In genomic region chr17:13597723-13598347, GRCh38 we compare ENCODE assay signal across 8 cellular contexts. TPM values are rescaled to one million over a fixed set of nuclear protein-coding genes. Genes with fewer than 3 reads are reported as not detected.
DNase-seq lines count a peak whose midpoint lies in the region; ATAC-seq, FAIRE-seq and TF ChIP-seq lines count a peak whose summit lies in the region.

No MANE protein-coding gene starts in this region.

- TF ChIP-seq POLR2A in K562 (conservative IDR thresholded peaks at IDR 0.05): no peak

- peaks cover 9% of the 10 kb centered on the region; the same call in 1 of the 3 replicates for H3K36me3 ChIP-seq in K562 (ENCODE audit: control insufficient read depth, insufficient read depth, low read length)

- no peak for TF ChIP-seq EP300 in K562 (IDR thresholded peaks at IDR 0.05; ENCODE audit: low read length)

- no peaks in the 10 kb centered on the region for H3K9me3 ChIP-seq in K562 (replicated peaks; ENCODE audit: control insufficient read depth, insufficient read depth, low read depth, low read length)

- in situ Hi-C loops in K562 (cut with MboI): no loop called here

- peak; percentile 69 to 70 for TF ChIP-seq RAD21 in K562 (CRISPR knock-in tag; conservative IDR thresholded peaks at IDR 0.05 in 1 of 2, IDR thresholded peaks at IDR 0.05 in 1 of 2)

- H3K4me1 Mint-ChIP-seq in stimulated activated effector memory CD8-positive, alpha-beta T cell treated with anti-CD3 and anti-CD28 coated beads, Interleukin-12 subunit alpha, Interleukin-12 subunit beta, amount 100 ng/mL, for 72 hours: peaks cover 15% of the 10 kb centered on the region

- H3K79me2 ChIP-seq in K562 (ENCODE audit: control insufficient read depth, insufficient read depth, low read length): peaks cover 86% of the 10 kb centered on the region

- H3K27ac Mint-ChIP-seq in stimulated activated effector memory CD8-positive, alpha-beta T cell treated with anti-CD3 and anti-CD28 coated beads, Interleukin-12 subunit alpha, Interleukin-12 subunit beta, amount 100 ng/mL, for 72 hours: no peak overlapping the region

- no peaks in the 10 kb centered on the region for H3K9me1 ChIP-seq in K562 (ENCODE audit: control insufficient read depth, insufficient read depth, low read length)

- BruUV-seq in K562 (replicated peaks; lab: Mats Ljungman, UMichigan): no TSS peak

- H3K4me1 ChIP-seq in K562 (replicated peaks in 1 of 2; ENCODE audit: control insufficient read depth in 2 of 2, insufficient read depth in 2 of 2, low read length in 2 of 2): peaks cover 22 to 31% of the 10 kb centered on the region in 2 experiments; a peak in 4 of 5 replicates

- FAIRE-seq in A204.1 (lab: Jason Lieb, UNC) (peak; percentile 66), K562 (lab: Jason Lieb, UNC) (peak; percentile 73), urothelium cell line (lab: Jason Lieb, UNC) (no peak)

- no peaks in the 10 kb centered on the region for H3K27me3 ChIP-seq in K562 (ENCODE audit: control insufficient read depth in 2 of 2, insufficient read depth in 2 of 2, low read length in 2 of 2)

- H3K4me2 ChIP-seq in K562 (ENCODE audit: insufficient read depth, low read length): peak overlapping the region; percentile 32; the same call in 1 of the 2 replicates

- H2AFZ ChIP-seq in K562 (ENCODE audit: low read depth, low read length): no peak overlapping the region

- ATAC-seq in K562 (peak; percentile 24), GM19395 (IDR thresholded peaks at IDR 0.05; ENCODE audit: unreplicated experiment) (no peak)
- no peak for ATAC-seq in stimulated activated effector memory CD8-positive, alpha-beta T cell treated with anti-CD3 and anti-CD28 coated beads, Interleukin-12 subunit alpha, Interleukin-12 subunit beta, amount 100 ng/mL, for 72 hours

- WGBS in K562 (ENCODE audit: insufficient coverage, low coverage, missing lambda C conversion rate): 0% methylated on average over 3 of the region's 3 CpGs

- POLR2A ChIA-PET in K562 (lab: Yijun Ruan, JAX): interaction anchor here (0.5 to 1.2 kb wide), 3 partner anchors 51 to 579 kb away, joined by 3 read pairs; partner anchors contain the start of gene ELAC2

- intact Hi-C loops in K562 (cut with micrococcal nuclease): loop anchor here (5.0 kb wide), 2 partner anchors 86 to 709 kb away; no protein-coding TSS in a partner anchor

- 0 out of 2 replicates have a peak overlapping the region, but pooled peaks have one; percentile 9 for H3K4me3 ChIP-seq in K562

- peaks cover 6% of the 10 kb centered on the region for H3K36me3 Mint-ChIP-seq in stimulated activated effector memory CD8-positive, alpha-beta T cell treated with anti-CD3 and anti-CD28 coated beads, Interleukin-12 subunit alpha, Interleukin-12 subunit beta, amount 100 ng/mL, for 72 hours

- no peak overlapping the region for H3K4me3 Mint-ChIP-seq in stimulated activated effector memory CD8-positive, alpha-beta T cell treated with anti-CD3 and anti-CD28 coated beads, Interleukin-12 subunit alpha, Interleukin-12 subunit beta, amount 100 ng/mL, for 72 hours

- CTCF ChIA-PET in K562 (lab: Yijun Ruan, JAX; ENCODE audit: low intra/inter-chr PET ratio): no interaction called here

- H3K27ac ChIP-seq in K562 (ENCODE audit: extremely low read depth, low read depth, low read length): peak overlapping the region; percentile 48; the same call in 1 of the 3 replicates

- H4K20me1 ChIP-seq in K562 (replicated peaks; ENCODE audit: control insufficient read depth, insufficient read depth, low read length): no peaks in the 10 kb centered on the region

- H3K9me3 Mint-ChIP-seq in stimulated activated effector memory CD8-positive, alpha-beta T cell treated with anti-CD3 and anti-CD28 coated beads, Interleukin-12 subunit alpha, Interleukin-12 subunit beta, amount 100 ng/mL, for 72 hours: no peaks in the 10 kb centered on the region

- H3K9ac ChIP-seq in K562 (ENCODE audit: insufficient read depth in 1 of 2, low read depth in 2 of 2, low read length in 2 of 2): peak overlapping the region in 1 of 2 experiments; percentile 75; a peak in 2 of 4 replicates

- TF ChIP-seq CTCF in K562 (IDR thresholded peaks at IDR 0.05 in 2 of 3, conservative IDR thresholded peaks at IDR 0.05 in 1 of 3; ENCODE audit: insufficient read depth in 2 of 3, low read depth in 1 of 3, low read length in 3 of 3): peak; percentile 29 to 60 (median 46); a peak in 4 of 6 replicates

- DNase-seq in ELF-1 (ENCODE audit: low read depth, low spot score) (peak; percentile 35), OCI-M1 (lab: John Stamatoyannopoulos, UW) (peak; percentile 94), K562 (ENCODE audit: extremely low read depth in 1 of 4, low spot score in 3 of 4) (peak in 2 of 4 experiments; percentile 25 to 61), left kidney (ENCODE audit: low read depth, low spot score) (peak; percentile 86), urothelium cell line (ENCODE audit: low spot score) (peak; percentile 18)
- DNase-seq in stimulated activated effector memory CD8-positive, alpha-beta T cell treated with anti-CD3 and anti-CD28 coated beads, Interleukin-12 subunit alpha, Interleukin-12 subunit beta, amount 100 ng/mL, for 72 hours (ENCODE audit: low spot score in 2 of 2): no peak

TF ChIP-seq in K562, 482 proteins besides CTCF, POLR2A, EP300 and RAD21:
- TF ChIP-seq DEAF1 (CRISPR knock-in tag; IDR thresholded peaks at IDR 0.05): peak; percentile 45
- TF ChIP-seq, protein P1, sequence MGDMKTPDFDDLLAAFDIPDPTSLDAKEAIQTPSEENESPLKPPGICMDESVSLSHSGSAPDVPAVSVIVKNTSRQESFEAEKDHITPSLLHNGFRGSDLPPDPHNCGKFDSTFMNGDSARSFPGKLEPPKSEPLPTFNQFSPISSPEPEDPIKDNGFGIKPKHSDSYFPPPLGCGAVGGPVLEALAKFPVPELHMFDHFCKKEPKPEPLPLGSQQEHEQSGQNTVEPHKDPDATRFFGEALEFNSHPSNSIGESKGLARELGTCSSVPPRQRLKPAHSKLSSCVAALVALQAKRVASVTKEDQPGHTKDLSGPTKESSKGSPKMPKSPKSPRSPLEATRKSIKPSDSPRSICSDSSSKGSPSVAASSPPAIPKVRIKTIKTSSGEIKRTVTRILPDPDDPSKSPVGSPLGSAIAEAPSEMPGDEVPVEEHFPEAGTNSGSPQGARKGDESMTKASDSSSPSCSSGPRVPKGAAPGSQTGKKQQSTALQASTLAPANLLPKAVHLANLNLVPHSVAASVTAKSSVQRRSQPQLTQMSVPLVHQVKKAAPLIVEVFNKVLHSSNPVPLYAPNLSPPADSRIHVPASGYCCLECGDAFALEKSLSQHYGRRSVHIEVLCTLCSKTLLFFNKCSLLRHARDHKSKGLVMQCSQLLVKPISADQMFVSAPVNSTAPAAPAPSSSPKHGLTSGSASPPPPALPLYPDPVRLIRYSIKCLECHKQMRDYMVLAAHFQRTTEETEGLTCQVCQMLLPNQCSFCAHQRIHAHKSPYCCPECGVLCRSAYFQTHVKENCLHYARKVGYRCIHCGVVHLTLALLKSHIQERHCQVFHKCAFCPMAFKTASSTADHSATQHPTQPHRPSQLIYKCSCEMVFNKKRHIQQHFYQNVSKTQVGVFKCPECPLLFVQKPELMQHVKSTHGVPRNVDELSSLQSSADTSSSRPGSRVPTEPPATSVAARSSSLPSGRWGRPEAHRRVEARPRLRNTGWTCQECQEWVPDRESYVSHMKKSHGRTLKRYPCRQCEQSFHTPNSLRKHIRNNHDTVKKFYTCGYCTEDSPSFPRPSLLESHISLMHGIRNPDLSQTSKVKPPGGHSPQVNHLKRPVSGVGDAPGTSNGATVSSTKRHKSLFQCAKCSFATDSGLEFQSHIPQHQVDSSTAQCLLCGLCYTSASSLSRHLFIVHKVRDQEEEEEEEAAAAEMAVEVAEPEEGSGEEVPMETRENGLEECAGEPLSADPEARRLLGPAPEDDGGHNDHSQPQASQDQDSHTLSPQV (IDR thresholded peaks at IDR 0.05): peak; percentile 13; the same call in 1 of the 2 replicates
- TF ChIP-seq POLR2AphosphoS5 (IDR thresholded peaks at IDR 0.05; ENCODE audit: control insufficient read depth, insufficient read depth, low read depth, low read length): no peak
- TF ChIP-seq RBBP5 (IDR thresholded peaks at IDR 0.05; ENCODE audit: borderline replicate concordance, insufficient read depth, low read length, poor library complexity, severe bottlenecking): peak; percentile 0
- TF ChIP-seq ZNF316 (IDR thresholded peaks at IDR 0.05): 0 out of 2 replicates have a peak, but pooled peaks have one; percentile 8
- TF ChIP-seq BRD9 (IDR thresholded peaks at IDR 0.05; ENCODE audit: low read depth, partially characterized antibody): peak; percentile 82

RNA-seq across cellular contexts. Expression of gene HS3ST3A1, which starts 3.9 kb away (rescaled TPM):
- 3.4 and 11.5 TPM in 2 replicates for total RNA-seq in K562 (2011; cell fraction: chromatin; rRNA removed; ENCODE audit: low replicate concordance)
- total RNA-seq in K562 (2011; cell fraction: nucleolus; rRNA removed): 17.2 and 19.7 TPM in 2 replicates
- total RNA-seq in K562 (2011; cell fraction: nucleoplasm; rRNA removed): 7.4 and 8.5 TPM in 2 replicates
- total RNA-seq in K562 (2014; rRNA removed): 14.8 and 18.5 TPM in 2 replicates
- 1.2 and 1.5 TPM in 2 replicates for total RNA-seq in K562 (2014; rRNA removed; fragmentation: Illumina TruSeq; extraction: Trizol)
- total RNA-seq in K562 (2015; rRNA removed; fragmentation: Illumina TruSeq; extraction: Trizol): 8.0 and 8.1 TPM in 2 replicates
- 11.7 and 12.0 TPM in 2 replicates for total RNA-seq in K562 (2021)
- 2.3 TPM in 2 replicates for polyA plus RNA-seq in K562 (2011; rRNA removed)
- polyA plus RNA-seq in K562 (2011; cell fraction: cytosol; rRNA removed): 5.0 and 13.1 TPM in 2 replicates
- polyA plus RNA-seq in K562 (2011; cell fraction: nucleus; rRNA removed): 2.2 and 4.5 TPM in 2 replicates
- polyA plus RNA-seq in K562 (2012): 5.5 and 6.8 TPM in 2 replicates
- 1.7 and 9.6 TPM in 2 replicates for polyA plus RNA-seq in K562 (2014; fragmentation: Illumina TruSeq; extraction: Trizol)
- polyA plus RNA-seq in K562 (2014; fragmentation: Nextera tagmentation; extraction: Ambion mirVana): under 1 TPM; 0.25 to 0.39 TPM
- 6.6 and 9.1 TPM in 2 replicates for polyA plus RNA-seq in K562 (2014; rRNA removed)
- 0.33 and 1.4 TPM in 2 replicates for polyA minus RNA-seq in K562 (2011; rRNA and poly(A)+ RNA removed)
- 11.8 and 18.3 TPM in 2 replicates for polyA minus RNA-seq in K562 (2011; cell fraction: cytosol; rRNA and poly(A)+ RNA removed)
- 10.0 and 15.2 TPM in 2 replicates for polyA minus RNA-seq in K562 (2011; cell fraction: nucleus; rRNA and poly(A)+ RNA removed)

Comparison
In these comparisons a context has a peak if more than half of its experiments do, and no peak if none do; other contexts are left out.
1. DNase-seq: peak in ELF-1 (single experiment), OCI-M1 (single experiment), left kidney (single experiment) and urothelium cell line (single experiment); none in stimulated activated effector memory CD8-positive, alpha-beta T cell treated with anti-CD3 and anti-CD28 coated beads, Interleukin-12 subunit alpha, Interleukin-12 subunit beta, amount 100 ng/mL, for 72 hours (0 of 2).